In genomic region chr12:132881853-132882252, GRCh38 we compare ENCODE assay signal across 24 cellular contexts. TPM values are rescaled to one million over a fixed set of nuclear protein-coding genes. Genes with fewer than 3 reads are reported as not detected.
A peak's percentile ranks its signal among the peaks of the same experiment; 100 is the strongest.
DNase-seq lines count a peak whose midpoint lies in the region; ATAC-seq, FAIRE-seq and TF ChIP-seq lines count a peak whose summit lies in the region.
"Had no signal": no experiment of that assay in that cellular context is flagged by ENCODE, and none has a peak within 500 bp of the region (broad histone marks: within the 10 kb centered on the region; RNA-seq: fewer than 3 reads in every experiment).

No MANE protein-coding gene starts in this region.

- H2BK5ac ChIP-seq in neuronal stem cell (ENCODE audit: low read length), result no peak overlapping the region

- peak; percentile 88 for FAIRE-seq in endometrium (lab: Jason Lieb, UNC)
- FAIRE-seq: A204.1, bronchial epithelial cell, HTR-8/SVneo had no signal

- no peaks in the 10 kb centered on the region for H3K4me1 ChIP-seq in neuronal stem cell (ENCODE audit: control insufficient read depth in 2 of 2, insufficient read depth in 1 of 2, low read depth in 1 of 2, low read length in 2 of 2)
- H3K4me1 ChIP-seq: psoas muscle, uterus had no signal

- peaks cover 3% of the 10 kb centered on the region for H3K79me1 ChIP-seq in neuronal stem cell (ENCODE audit: low read depth, low read length)

- H3K9ac ChIP-seq in neuronal stem cell (ENCODE audit: low read depth, low read length, poor library complexity), result no peak overlapping the region

- H3K23ac ChIP-seq in neuronal stem cell (ENCODE audit: low read depth, low read length, poor library complexity), result no peak overlapping the region

- no peak overlapping the region for H4K8ac ChIP-seq in neuronal stem cell (ENCODE audit: low read depth, low read length)

- POLR2A ChIA-PET in AG04449 (lab: Yijun Ruan, JAX), result no interaction called here

- no CpG with 5 or more reads among the region's 6 CpGs for WGBS in neuronal stem cell (ENCODE audit: extremely low coverage in 2 of 2, insufficient read length in 2 of 2, insufficient replicate concordance in 1 of 2), 2 donors

- peak; percentile 34 for DNase-seq in AG04449 (ENCODE audit: low read depth, low spot score)
- peak; percentile 35 to 76 for DNase-seq in lung microvascular endothelial cell (ENCODE audit: low read depth in 2 of 2)
- DNase-seq in neuronal stem cell (ENCODE audit: low spot score), result no peak
- DNase-seq in DMS53 treated with DMSO at 0.1 percent for 48 hours (lab: John Stamatoyannopoulos, UW; ENCODE audit: unreplicated experiment), result no peak
- DNase-seq: activated CD4-positive, alpha-beta T cell treated with anti-CD3 and anti-CD28 coated beads for 1 hour; activated naive CD8-positive, alpha-beta T cell treated with anti-CD3 and anti-CD28 coated beads, Interleukin-2, amount 10 ng/mL, durations not matched to agents 7 days and 5 days; DMS79; left ventricle myocardium superior; NCI-H1436 treated with DMSO at 0.1 percent for 48 hours; NCI-H2171; NCI-H69; psoas muscle; spleen; stimulated activated CD4-positive, alpha-beta T cell treated with anti-CD3 and anti-CD28 coated beads, Interleukin-4, amount 100 ng/mL, for 4 hours; uterus had no signal

- no peak overlapping the region for H2BK120ac ChIP-seq in neuronal stem cell (ENCODE audit: low read depth, low read length)

- H3K9me3 ChIP-seq in KOPT-K1 (ENCODE audit: insufficient read depth, low read length, poor library complexity, severe bottlenecking), result peaks cover 10% of the 10 kb centered on the region
- peaks cover 1 to 30% of the 10 kb centered on the region in 2 donors for H3K9me3 ChIP-seq in neuronal stem cell (replicated peaks in 1 of 2; ENCODE audit: control insufficient read depth in 2 of 2, insufficient read depth in 1 of 2, low read depth in 1 of 2, low read length in 2 of 2)
- H3K9me3 ChIP-seq: uterus had no signal

- ATAC-seq in GM19463 (IDR thresholded peaks at IDR 0.05; ENCODE audit: unreplicated experiment), result no peak
- no peak for ATAC-seq in HG02571 (IDR thresholded peaks at IDR 0.05; ENCODE audit: unreplicated experiment)
- ATAC-seq: activated T-helper 17 cell treated with anti-CD3 and anti-CD28 coated beads, Interleukin-2, amount 50 U/mL, for 72 hours; left ventricle myocardium superior; psoas muscle had no signal

- H3K4ac ChIP-seq in neuronal stem cell (ENCODE audit: low read length), result no peak overlapping the region

- H2AK5ac ChIP-seq in neuronal stem cell (ENCODE audit: low read depth, low read length), result no peak overlapping the region

- CTCF ChIA-PET in AG04449 (lab: Yijun Ruan, JAX), result no interaction called here

- no peak overlapping the region for H3K18ac ChIP-seq in neuronal stem cell (ENCODE audit: low read length)

- H3K27ac ChIP-seq in KOPT-K1 (ENCODE audit: low read depth, low read length, poor library complexity, severe bottlenecking) (peak overlapping the region; percentile 7), neuronal stem cell (replicated peaks; ENCODE audit: low read length) (no peak overlapping the region)
- H3K27ac ChIP-seq: epithelial cell of prostate, psoas muscle, spleen, uterus had no signal

- H3K4me2 ChIP-seq in neuronal stem cell (ENCODE audit: insufficient read depth, low read length, poor library complexity, severe bottlenecking), result no peak overlapping the region

- H3K27me3 ChIP-seq in neuronal stem cell (ENCODE audit: control insufficient read depth in 3 of 3, insufficient read depth in 3 of 3, low read depth in 1 of 3, low read length in 3 of 3), result no peaks in the 10 kb centered on the region
- H3K27me3 ChIP-seq: spleen, uterus had no signal

- H3K14ac ChIP-seq in neuronal stem cell (ENCODE audit: low read length), result no peak overlapping the region

- no peak for TF ChIP-seq CTCF in AG04449 (IDR thresholded peaks at IDR 0.05; ENCODE audit: insufficient read depth, low read length, missing control alignments)

- H2BK15ac ChIP-seq in neuronal stem cell (ENCODE audit: low read length), result no peak overlapping the region

- H3K4me3 ChIP-seq in AG04449 (ENCODE audit: low read depth, low read length) (no peak overlapping the region), neuronal stem cell (ENCODE audit: low read length in 2 of 2) (no peak overlapping the region)
- H3K4me3 ChIP-seq: psoas muscle, spleen, uterus had no signal

- H3K36me3 ChIP-seq in KOPT-K1 (ENCODE audit: insufficient read depth, low read length), result peaks cover 78% of the 10 kb centered on the region
- H3K36me3 ChIP-seq in neuronal stem cell (replicated peaks in 1 of 2; ENCODE audit: control insufficient read depth in 2 of 2, insufficient read depth in 2 of 2, low read length in 2 of 2), result peaks cover 3 to 44% of the 10 kb centered on the region in 2 donors
- H3K36me3 ChIP-seq: uterus had no signal

- H4K91ac ChIP-seq in neuronal stem cell (ENCODE audit: low read depth, low read length, poor library complexity), result no peak overlapping the region

- H2BK12ac ChIP-seq in neuronal stem cell (ENCODE audit: low read length), result no peak overlapping the region

- no peak overlapping the region for H2AFZ ChIP-seq in neuronal stem cell (ENCODE audit: low read length)

RNA-seq across cellular contexts. Expression of gene CHFR, which starts 5.6 kb away (rescaled TPM):
- total RNA-seq in lung microvascular endothelial cell, result 31.4 and 35.7 TPM in 2 replicates
- polyA plus RNA-seq in neuronal stem cell (2013, experiment 1 of 2), result 18.4 TPM
- polyA plus RNA-seq in neuronal stem cell (2013, experiment 2 of 2), result 18.0 TPM

RNA-seq across cellular contexts. Expression of gene GOLGA3, which starts 53.2 kb away (rescaled TPM):
- total RNA-seq in lung microvascular endothelial cell, result 41.6 and 70.0 TPM in 2 replicates
- polyA plus RNA-seq in neuronal stem cell (2013, experiment 1 of 2), result 6.8 TPM
- polyA plus RNA-seq in neuronal stem cell (2013, experiment 2 of 2), result 7.2 TPM

Comparison
In these comparisons a context has a peak if more than half of its experiments do, and no peak if none do; other contexts are left out.
1. DNase-seq: peak in AG04449 (single experiment) and lung microvascular endothelial cell (2 of 2); none in neuronal stem cell (single experiment) and DMS53 treated with DMSO at 0.1 percent for 48 hours (single experiment).